Comparison of ENCODE assay signal across 25 cellular contexts in the genomic region with DNA sequence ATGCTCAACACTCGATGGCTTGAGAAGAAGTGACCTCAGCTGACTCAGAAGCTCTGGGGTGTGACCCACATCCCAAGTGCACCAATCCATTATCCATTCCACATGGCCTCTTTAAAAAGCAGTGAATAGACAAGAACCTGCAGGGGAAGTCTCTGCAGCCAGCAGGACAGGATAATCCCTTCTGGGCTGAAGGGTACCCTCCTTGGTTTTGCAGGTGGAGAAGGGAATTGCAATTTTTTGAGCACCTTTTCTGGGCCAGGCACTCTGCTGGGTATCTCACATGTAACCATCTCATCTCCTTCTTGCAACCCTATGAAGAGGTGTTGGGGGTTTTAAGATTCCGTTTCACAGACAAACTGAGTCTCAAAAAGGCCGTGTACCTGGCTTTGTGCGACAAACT.
"Had no signal": no experiment of that assay in that cellular context is flagged by ENCODE, and none has a peak within 500 bp of the region (broad histone marks: within the 10 kb centered on the region; RNA-seq: fewer than 3 reads in every experiment).

No MANE protein-coding gene starts in this region.

- H3K9me3 ChIP-seq: ascending aorta, body of pancreas had no signal

- H3K4me1 Mint-ChIP-seq: activated B cell treated with CpG ODN at 0.5 μM for 24 hours; activated CD4-positive, alpha-beta T cell treated with anti-CD3 and anti-CD28 coated beads, Interleukin-2, amount 10 ng/mL, durations not matched to agents 24 days and 14 days; activated naive CD8-positive, alpha-beta T cell treated with anti-CD3 and anti-CD28 coated beads, Interleukin-2, amount 50 U/mL, for 24 hours had no signal

- H3K4me3 ChIP-seq: ascending aorta, body of pancreas had no signal

- H3K4me1 ChIP-seq: ascending aorta, body of pancreas had no signal

- H3K27ac Mint-ChIP-seq: activated B cell treated with CpG ODN at 0.5 μM for 24 hours; activated naive CD8-positive, alpha-beta T cell treated with anti-CD3 and anti-CD28 coated beads, Interleukin-2, amount 50 U/mL, for 24 hours; T-helper 1 cell treated with Interleukin-12 subunit alpha and Interleukin-12 subunit beta and Interleukin-4 antibody, amounts not matched to agents 30 μg/mL and 1 μg/mL, for 36 hours had no signal

- H3K27me3 ChIP-seq: ascending aorta, body of pancreas had no signal

- DNase-seq: activated B cell treated with CpG ODN at 0.5 μM for 24 hours; activated CD4-positive, alpha-beta T cell treated with anti-CD3 and anti-CD28 coated beads for 1 hour; activated CD4-positive, alpha-beta T cell treated with anti-CD3 and anti-CD28 coated beads, Interleukin-2, amount 10 ng/mL, durations not matched to agents 24 days and 14 days; activated CD4-positive, alpha-beta T cell treated with anti-CD3 and anti-CD28 coated beads, Interleukin-2, amount 50 U/mL, for 48 hours; activated CD8-positive, alpha-beta memory T cell treated with anti-CD3 and anti-CD28 coated beads for 24 hours; activated effector memory CD4-positive, alpha-beta T cell treated with anti-CD3 and anti-CD28 coated beads, Interleukin-2, amount 50 U/mL, for 16 hours; activated naive CD4-positive, alpha-beta T cell treated with Interleukin-2 at 50 U/mL for 16 hours; activated naive CD8-positive, alpha-beta T cell treated with anti-CD3 and anti-CD28 coated beads, Interleukin-2, amount 50 U/mL, for 24 hours; activated T-cell treated with anti-CD3 and anti-CD28 coated beads, Interleukin-2, amount 50 U/mL, for 4 hours; amniotic stem cell; body of pancreas; Kasumi-1; NCI-H1105 treated with DMSO at 0.1 percent for 48 hours; NCI-H1436 treated with DMSO at 0.1 percent for 48 hours; NCI-H187; NCI-H2081 treated with DMSO at 0.1 percent for 48 hours; NCI-H2171 treated with DMSO at 0.1 percent for 48 hours; NCI-H226; NCI-H526; NCI-H774; NK-92 treated with Interleukin-12 subunit alpha and Interleukin-12 subunit beta, amount 100 ng/mL, for 24 hours; SHP77 treated with DMSO at 0.1 percent for 48 hours had no signal

- FAIRE-seq: RCC 7860 had no signal

- H3K4me3 Mint-ChIP-seq: activated B cell treated with CpG ODN at 0.5 μM for 24 hours; activated CD4-positive, alpha-beta T cell treated with anti-CD3 and anti-CD28 coated beads, Interleukin-2, amount 10 ng/mL, durations not matched to agents 24 days and 14 days; activated naive CD8-positive, alpha-beta T cell treated with anti-CD3 and anti-CD28 coated beads, Interleukin-2, amount 50 U/mL, for 24 hours; activated T-cell treated with anti-CD3 and anti-CD28 coated beads, Interleukin-2, amount 50 U/mL, for 4 hours; T-helper 1 cell treated with Interleukin-12 subunit alpha and Interleukin-12 subunit beta and Interleukin-4 antibody, amounts not matched to agents 30 μg/mL and 1 μg/mL, for 36 hours had no signal

- H3K27ac ChIP-seq: ascending aorta, body of pancreas had no signal
